Comparison of ENCODE assay signal across 9 cellular contexts in genomic region chr1:10679521-10680220, GRCh38.
DNase-seq lines count a peak whose midpoint lies in the region; ATAC-seq and TF ChIP-seq lines count a peak whose summit lies in the region.
"Had no signal": no experiment of that assay in that cellular context is flagged by ENCODE, and none has a peak within 500 bp of the region (broad histone marks: within the 10 kb centered on the region; RNA-seq: fewer than 3 reads in every experiment).

No MANE protein-coding gene starts in this region.

- no peak for TF ChIP-seq CTCF in VCaP (conservative IDR thresholded peaks at IDR 0.05)

- H3K27ac ChIP-seq in VCaP: peak overlapping the region; percentile 98
- H3K27ac ChIP-seq: KMS-11 had no signal

- no peaks in the 10 kb centered on the region for H3K9me3 Mint-ChIP-seq in activated T-helper 1 cell treated with anti-CD3 and anti-CD28 coated beads, Interleukin-12 subunit alpha, Interleukin-12 subunit beta, Interleukin-2, Interleukin-4 antibody, amounts not matched to agents 30 ng/mL and 10 ng/mL and 1 ng/mL, durations not matched to agents 14 hours and 24 hours and 36 hours

- no peak overlapping the region for H3K27ac Mint-ChIP-seq in activated T-helper 1 cell treated with anti-CD3 and anti-CD28 coated beads, Interleukin-12 subunit alpha, Interleukin-12 subunit beta, Interleukin-2, Interleukin-4 antibody, amounts not matched to agents 30 ng/mL and 10 ng/mL and 1 ng/mL, durations not matched to agents 14 hours and 24 hours and 36 hours

- H3K4me3 Mint-ChIP-seq in activated T-helper 1 cell treated with anti-CD3 and anti-CD28 coated beads, Interleukin-12 subunit alpha, Interleukin-12 subunit beta, Interleukin-2, Interleukin-4 antibody, amounts not matched to agents 30 ng/mL and 10 ng/mL and 1 ng/mL, durations not matched to agents 14 hours and 24 hours and 36 hours: no peak overlapping the region

- peaks cover 2% of the 10 kb centered on the region for H3K27me3 Mint-ChIP-seq in activated T-helper 1 cell treated with anti-CD3 and anti-CD28 coated beads, Interleukin-12 subunit alpha, Interleukin-12 subunit beta, Interleukin-2, Interleukin-4 antibody, amounts not matched to agents 30 ng/mL and 10 ng/mL and 1 ng/mL, durations not matched to agents 14 hours and 24 hours and 36 hours (ENCODE audit: insufficient read depth)

- no peaks in the 10 kb centered on the region for H3K36me3 Mint-ChIP-seq in activated T-helper 1 cell treated with anti-CD3 and anti-CD28 coated beads, Interleukin-12 subunit alpha, Interleukin-12 subunit beta, Interleukin-2, Interleukin-4 antibody, amounts not matched to agents 30 ng/mL and 10 ng/mL and 1 ng/mL, durations not matched to agents 14 hours and 24 hours and 36 hours (ENCODE audit: low read depth)

- H3K4me1 Mint-ChIP-seq in activated T-helper 1 cell treated with anti-CD3 and anti-CD28 coated beads, Interleukin-12 subunit alpha, Interleukin-12 subunit beta, Interleukin-2, Interleukin-4 antibody, amounts not matched to agents 30 ng/mL and 10 ng/mL and 1 ng/mL, durations not matched to agents 14 hours and 24 hours and 36 hours (ENCODE audit: low read depth): no peaks in the 10 kb centered on the region

- intact Hi-C loops in activated T-helper 1 cell treated with anti-CD3 and anti-CD28 coated beads, Interleukin-12 subunit alpha, Interleukin-12 subunit beta, Interleukin-2, Interleukin-4 antibody, amounts not matched to agents 30 ng/mL and 10 ng/mL and 1 ng/mL, durations not matched to agents 14 hours and 24 hours and 36 hours (cut with micrococcal nuclease): no loop called here

- ATAC-seq in HG02970 (IDR thresholded peaks at IDR 0.05; ENCODE audit: low FRiP score, unreplicated experiment) (no peak), GM21529 (IDR thresholded peaks at IDR 0.05; ENCODE audit: unreplicated experiment) (no peak)

- DNase-seq in DMS53 treated with DMSO at 0.1 percent for 48 hours (lab: John Stamatoyannopoulos, UW; ENCODE audit: unreplicated experiment): peak; percentile 35
- peak; percentile 74 for DNase-seq in M059J (ENCODE audit: low read depth)
- DNase-seq in left kidney (ENCODE audit: low read depth, low spot score): peak; percentile 96
- DNase-seq in putamen (ENCODE audit: low spot score): no peak
- no peak for DNase-seq in activated T-helper 1 cell treated with anti-CD3 and anti-CD28 coated beads, Interleukin-12 subunit alpha, Interleukin-12 subunit beta, Interleukin-2, Interleukin-4 antibody, amounts not matched to agents 30 ng/mL and 10 ng/mL and 1 ng/mL, durations not matched to agents 14 hours and 24 hours and 36 hours (ENCODE audit: low spot score)

Comparison
In these comparisons a context has a peak if more than half of its experiments do, and no peak if none do; other contexts are left out.
1. DNase-seq: peak in DMS53 treated with DMSO at 0.1 percent for 48 hours (single experiment), M059J (single experiment) and left kidney (single experiment); none in putamen (single experiment) and activated T-helper 1 cell treated with anti-CD3 and anti-CD28 coated beads, Interleukin-12 subunit alpha, Interleukin-12 subunit beta, Interleukin-2, Interleukin-4 antibody, amounts not matched to agents 30 ng/mL and 10 ng/mL and 1 ng/mL, durations not matched to agents 14 hours and 24 hours and 36 hours (single experiment).